16 cellular contexts compared by ENCODE assay signal in the genomic region with DNA sequence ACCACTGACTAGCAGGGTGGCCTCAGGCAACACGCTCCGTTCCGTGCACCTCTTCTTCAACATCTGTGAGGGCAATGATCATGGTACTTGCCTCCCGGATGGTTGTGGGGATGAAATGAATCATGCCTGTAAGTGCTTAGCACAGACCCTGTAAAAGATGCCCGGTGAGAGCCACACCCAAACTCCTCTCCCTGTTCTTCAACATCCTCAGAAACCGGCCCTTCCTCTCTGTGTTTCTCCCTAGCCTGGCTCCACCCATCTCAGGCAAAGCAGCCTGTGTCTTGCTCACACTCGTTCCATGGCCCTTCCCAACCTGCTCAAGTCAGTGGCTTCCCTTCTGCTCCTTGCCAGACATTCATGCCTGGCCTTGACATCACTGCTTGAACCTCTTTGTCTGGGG. TPM values are rescaled to one million over a fixed set of nuclear protein-coding genes. Genes with fewer than 3 reads are reported as not detected.
DNase-seq lines count a peak whose midpoint lies in the region; ATAC-seq and TF ChIP-seq lines count a peak whose summit lies in the region.
"Had no signal": no experiment of that assay in that cellular context is flagged by ENCODE, and none has a peak within 500 bp of the region (broad histone marks: within the 10 kb centered on the region; RNA-seq: fewer than 3 reads in every experiment).

No MANE protein-coding gene starts in this region.

- no peaks in the 10 kb centered on the region for H3K36me3 ChIP-seq in breast epithelium
- H3K36me3 ChIP-seq in MM.1S (replicated peaks; ENCODE audit: insufficient read depth, low read length), result no peaks in the 10 kb centered on the region
- no peaks in the 10 kb centered on the region for H3K36me3 ChIP-seq in ascending aorta
- H3K36me3 ChIP-seq: lower lobe of right lung, SJCRH30, thoracic aorta had no signal

- no peak overlapping the region for H3K4me3 ChIP-seq in breast epithelium
- no peak overlapping the region for H3K4me3 ChIP-seq in fibroblast of the aortic adventitia (ENCODE audit: low read depth, low read length)
- no peak overlapping the region for H3K4me3 ChIP-seq in MM.1S (ENCODE audit: low read length)
- no peak overlapping the region for H3K4me3 ChIP-seq in ascending aorta
- H3K4me3 ChIP-seq: lower lobe of right lung, SJCRH30, thoracic aorta had no signal

- no peaks in the 10 kb centered on the region for H3K27me3 Mint-ChIP-seq in MCF 10A (ENCODE audit: insufficient read depth, unreplicated experiment)
- peaks cover 3% of the 10 kb centered on the region for H3K27me3 Mint-ChIP-seq in activated CD8-positive, alpha-beta T cell treated with anti-CD3 and anti-CD28 coated beads for 36 hours

- H3K4me1 Mint-ChIP-seq in MCF 10A (ENCODE audit: insufficient read depth, unreplicated experiment), result peaks cover 19% of the 10 kb centered on the region
- H3K4me1 Mint-ChIP-seq in activated CD8-positive, alpha-beta T cell treated with anti-CD3 and anti-CD28 coated beads for 36 hours (ENCODE audit: low read depth), result no peaks in the 10 kb centered on the region
- H3K4me1 Mint-ChIP-seq: activated T-helper 17 cell treated with anti-CD3 and anti-CD28 coated beads, Interleukin-2, amount 50 U/mL, for 72 hours; natural killer cell had no signal

- H3F3A ChIP-seq in MM.1S (ENCODE audit: insufficient read depth, low read length), result no peaks in the 10 kb centered on the region

- DNase-seq in MCF 10A (ENCODE audit: unreplicated experiment) (peak; percentile 61), breast epithelium (ENCODE audit: low spot score in 2 of 2) (no peak), SW480 (ENCODE audit: low spot score) (peak; percentile 53), fibroblast of the aortic adventitia (ENCODE audit: low read depth) (peak; percentile 48), MM.1S (no peak), ascending aorta (ENCODE audit: low spot score in 2 of 2) (no peak)
- DNase-seq in activated CD8-positive, alpha-beta T cell treated with anti-CD3 and anti-CD28 coated beads for 36 hours, result no peak
- DNase-seq: ACHN; activated CD4-positive, alpha-beta T cell treated with anti-CD3 and anti-CD28 coated beads, Interleukin-2, amount 50 U/mL, for 48 hours; lower lobe of right lung; natural killer cell; NCI-H1092 treated with DMSO at 0.1 percent for 48 hours; SJCRH30 had no signal

- no peaks in the 10 kb centered on the region for H4K20me1 ChIP-seq in MM.1S (ENCODE audit: insufficient read depth, low read length)

- BruUV-seq in MCF 10A (replicated peaks; lab: Mats Ljungman, UMichigan), result no TSS peak

- H3K9me3 Mint-ChIP-seq in MCF 10A (ENCODE audit: unreplicated experiment), result no peaks in the 10 kb centered on the region
- H3K9me3 Mint-ChIP-seq in activated CD8-positive, alpha-beta T cell treated with anti-CD3 and anti-CD28 coated beads for 36 hours, result no peaks in the 10 kb centered on the region
- H3K9me3 Mint-ChIP-seq: activated T-helper 17 cell treated with anti-CD3 and anti-CD28 coated beads, Interleukin-2, amount 50 U/mL, for 72 hours; natural killer cell had no signal

- no peaks in the 10 kb centered on the region for H3K9me2 ChIP-seq in MM.1S (replicated peaks; ENCODE audit: insufficient read depth, low read length)

- H3K27ac Mint-ChIP-seq in MCF 10A (ENCODE audit: low read depth, unreplicated experiment), result peak overlapping the region; percentile 14
- H3K27ac Mint-ChIP-seq in activated CD8-positive, alpha-beta T cell treated with anti-CD3 and anti-CD28 coated beads for 36 hours, result no peak overlapping the region
- H3K27ac Mint-ChIP-seq: activated T-helper 17 cell treated with anti-CD3 and anti-CD28 coated beads, Interleukin-2, amount 50 U/mL, for 72 hours; natural killer cell had no signal

- H3K27ac ChIP-seq in breast epithelium (no peak overlapping the region), MM.1S (ENCODE audit: low read length) (no peak overlapping the region), ascending aorta (no peak overlapping the region)
- H3K27ac ChIP-seq: lower lobe of right lung, SJCRH30, thoracic aorta had no signal

- no peak overlapping the region for H3K4me2 ChIP-seq in MM.1S (ENCODE audit: low read depth, low read length)

- no peak for TF ChIP-seq CTCF in MCF 10A (IDR thresholded peaks at IDR 0.05; ENCODE audit: unreplicated experiment)
- TF ChIP-seq CTCF in breast epithelium (IDR thresholded peaks at IDR 0.05), result no peak
- no peak for TF ChIP-seq CTCF in fibroblast of the aortic adventitia (IDR thresholded peaks at IDR 0.05; ENCODE audit: insufficient read depth, low read length)
- TF ChIP-seq CTCF in MM.1S (IDR thresholded peaks at IDR 0.05; ENCODE audit: low read length), result no peak
- no peak for TF ChIP-seq CTCF in activated CD8-positive, alpha-beta T cell treated with anti-CD3 and anti-CD28 coated beads for 36 hours (IDR thresholded peaks at IDR 0.05)
- TF ChIP-seq CTCF in ascending aorta (IDR thresholded peaks at IDR 0.05), result no peak

- CTCF ChIA-PET in MCF 10A (lab: Yijun Ruan, JAX), result interaction anchor here (4.0 kb wide), 1 partner anchor 9 kb away, joined by 19 read pairs; no protein-coding TSS in a partner anchor
- CTCF ChIA-PET in activated CD8-positive, alpha-beta T cell treated with anti-CD3 and anti-CD28 coated beads for 36 hours (lab: Charles Lee), result interaction anchor here (1.2 to 2.3 kb wide), 2 partner anchors 9 to 161 kb away, joined by 3 to 10 read pairs; a partner anchor contains a TSS

- no peak overlapping the region for H3K4me3 Mint-ChIP-seq in MCF 10A (ENCODE audit: unreplicated experiment)
- no peak overlapping the region for H3K4me3 Mint-ChIP-seq in activated CD8-positive, alpha-beta T cell treated with anti-CD3 and anti-CD28 coated beads for 36 hours
- H3K4me3 Mint-ChIP-seq: activated T-helper 17 cell treated with anti-CD3 and anti-CD28 coated beads, Interleukin-2, amount 50 U/mL, for 72 hours; natural killer cell had no signal

- no peak overlapping the region for H3K9ac ChIP-seq in MM.1S (ENCODE audit: low read length)

- no peak for ATAC-seq in activated CD8-positive, alpha-beta T cell treated with anti-CD3 and anti-CD28 coated beads for 36 hours
- ATAC-seq in HG02763 (IDR thresholded peaks at IDR 0.05; ENCODE audit: unreplicated experiment), result no peak
- ATAC-seq: activated T-helper 17 cell treated with anti-CD3 and anti-CD28 coated beads, Interleukin-2, amount 50 U/mL, for 72 hours; lower lobe of right lung; natural killer cell had no signal

- H2AFZ ChIP-seq in MM.1S (ENCODE audit: low read length), result no peak overlapping the region

- no peaks in the 10 kb centered on the region for H3K36me3 Mint-ChIP-seq in MCF 10A (ENCODE audit: insufficient read depth, unreplicated experiment)
- H3K36me3 Mint-ChIP-seq in activated CD8-positive, alpha-beta T cell treated with anti-CD3 and anti-CD28 coated beads for 36 hours (ENCODE audit: low read depth), result no peaks in the 10 kb centered on the region
- H3K36me3 Mint-ChIP-seq: natural killer cell had no signal

- TF ChIP-seq POLR2A in breast epithelium (IDR thresholded peaks at IDR 0.05), result no peak

- H3K4me1 ChIP-seq in breast epithelium (no peaks in the 10 kb centered on the region), MM.1S (ENCODE audit: low read length) (no peaks in the 10 kb centered on the region), ascending aorta (no peaks in the 10 kb centered on the region)
- H3K4me1 ChIP-seq: lower lobe of right lung, SJCRH30 had no signal

- H3K27me3 ChIP-seq in breast epithelium, result no peaks in the 10 kb centered on the region
- peaks cover 90% of the 10 kb centered on the region for H3K27me3 ChIP-seq in MM.1S (replicated peaks; ENCODE audit: insufficient read depth, low read length)
- H3K27me3 ChIP-seq in ascending aorta, result no peaks in the 10 kb centered on the region

- H3K79me2 ChIP-seq in MM.1S (ENCODE audit: low read length), result no peaks in the 10 kb centered on the region

- intact Hi-C loops in MCF 10A (cut with micrococcal nuclease), result loop anchor here (2.0 kb wide), 1 partner anchor 26 kb away; a partner anchor contains a TSS
- intact Hi-C loops in breast epithelium (cut with DNase I; ENCODE audit: low total_unique reads), result no loop called here
- intact Hi-C loops in activated CD8-positive, alpha-beta T cell treated with anti-CD3 and anti-CD28 coated beads for 36 hours (cut with micrococcal nuclease), result no loop called here
- intact Hi-C loops in ascending aorta (cut with DNase I), result no loop called here

- no peaks in the 10 kb centered on the region for H3K9me3 ChIP-seq in breast epithelium
- H3K9me3 ChIP-seq in MM.1S (replicated peaks; ENCODE audit: insufficient read depth, low read length), result no peaks in the 10 kb centered on the region
- no peaks in the 10 kb centered on the region for H3K9me3 ChIP-seq in ascending aorta
- H3K9me3 ChIP-seq: lower lobe of right lung, SJCRH30, thoracic aorta had no signal

- POLR2A ChIA-PET in MCF 10A (lab: Yijun Ruan, JAX), result interaction anchor here (0.6 kb wide), 1 partner anchor 9 kb away, joined by 3 read pairs; no protein-coding TSS in a partner anchor
- POLR2A ChIA-PET in activated CD8-positive, alpha-beta T cell treated with anti-CD3 and anti-CD28 coated beads for 36 hours (lab: Charles Lee), result interaction anchor here (0.6 kb wide), 1 partner anchor 402 kb away, joined by 4 read pairs; no protein-coding TSS in a partner anchor

RNA-seq across cellular contexts. Expression of a gene that starts 5.8 kb away (rescaled TPM):
- total RNA-seq in MCF 10A (2022) (86.2 and 90.7 TPM in 2 replicates), breast epithelium (100 to 1,000 TPM in 1 of 3 donors, 10 to 100 TPM in 1, under 1 TPM in 1; 0.96 to 135 (median 61.0) TPM), fibroblast of the aortic adventitia (ENCODE audit: low replicate concordance) (11.4 and 63.0 TPM in 2 replicates), ascending aorta (1.7 TPM)
- total RNA-seq in activated CD8-positive, alpha-beta T cell treated with anti-CD3 and anti-CD28 coated beads for 36 hours, result 1 to 10 TPM in 1 of 2 experiments, under 1 TPM in 1; 0.68 to 1.1 TPM
- total RNA-seq: SJCRH30 had no signal

RNA-seq across cellular contexts. Expression of a gene that starts 8.8 kb away (rescaled TPM):
- total RNA-seq in MCF 10A (2022), result 0.61 TPM in 1 of 2 replicates, not detected in the other
- total RNA-seq in breast epithelium, result not detected
- total RNA-seq in fibroblast of the aortic adventitia (ENCODE audit: low replicate concordance), result 4.1 and 13.2 TPM in 2 replicates
- total RNA-seq in activated CD8-positive, alpha-beta T cell treated with anti-CD3 and anti-CD28 coated beads for 36 hours, result not detected
- not detected for total RNA-seq in ascending aorta
- total RNA-seq: activated T-helper 17 cell treated with anti-CD3 and anti-CD28 coated beads, Interleukin-2, amount 50 U/mL, for 72 hours; lower lobe of right lung; natural killer cell; SJCRH30 had no signal

RNA-seq across cellular contexts. Expression of a gene that starts 14.0 kb away (rescaled TPM):
- total RNA-seq in MCF 10A (2022) (not detected in 2 replicates), breast epithelium (not detected), fibroblast of the aortic adventitia (ENCODE audit: low replicate concordance) (not detected in 2 replicates), ascending aorta (not detected)
- not detected for total RNA-seq in activated CD8-positive, alpha-beta T cell treated with anti-CD3 and anti-CD28 coated beads for 36 hours
- total RNA-seq: activated T-helper 17 cell treated with anti-CD3 and anti-CD28 coated beads, Interleukin-2, amount 50 U/mL, for 72 hours; lower lobe of right lung; natural killer cell; SJCRH30; thoracic aorta had no signal

RNA-seq across cellular contexts. Expression of a gene that starts 26.1 kb away (rescaled TPM):
- 110 and 123 TPM in 2 replicates for total RNA-seq in MCF 10A (2022)
- 10 to 100 TPM; 67.4 to 91.8 (median 91.8) TPM for total RNA-seq in breast epithelium
- total RNA-seq in fibroblast of the aortic adventitia (ENCODE audit: low replicate concordance), result 25.0 and 63.7 TPM in 2 replicates
- total RNA-seq in activated CD8-positive, alpha-beta T cell treated with anti-CD3 and anti-CD28 coated beads for 36 hours, result 10 to 100 TPM; 81.7 to 86.6 TPM
- total RNA-seq in ascending aorta, result 99.7 TPM

RNA-seq across cellular contexts. Expression of a gene that starts 29.0 kb away (rescaled TPM):
- total RNA-seq in MCF 10A (2022), result not detected in 2 replicates
- not detected for total RNA-seq in breast epithelium
- total RNA-seq in fibroblast of the aortic adventitia (ENCODE audit: low replicate concordance), result not detected in 2 replicates
- not detected for total RNA-seq in activated CD8-positive, alpha-beta T cell treated with anti-CD3 and anti-CD28 coated beads for 36 hours
- total RNA-seq in ascending aorta, result not detected
- total RNA-seq: activated T-helper 17 cell treated with anti-CD3 and anti-CD28 coated beads, Interleukin-2, amount 50 U/mL, for 72 hours; natural killer cell; SJCRH30 had no signal

Comparison
In these comparisons a context has a peak if more than half of its experiments do, and no peak if none do; other contexts are left out.
1. DNase-seq: peak in MCF 10A (single experiment), SW480 (single experiment) and fibroblast of the aortic adventitia (single experiment); none in breast epithelium (0 of 2), MM.1S (single experiment), activated CD8-positive, alpha-beta T cell treated with anti-CD3 and anti-CD28 coated beads for 36 hours (single experiment) and ascending aorta (0 of 2).